ENCODE assay signal across 1 cellular context in the genomic region with DNA sequence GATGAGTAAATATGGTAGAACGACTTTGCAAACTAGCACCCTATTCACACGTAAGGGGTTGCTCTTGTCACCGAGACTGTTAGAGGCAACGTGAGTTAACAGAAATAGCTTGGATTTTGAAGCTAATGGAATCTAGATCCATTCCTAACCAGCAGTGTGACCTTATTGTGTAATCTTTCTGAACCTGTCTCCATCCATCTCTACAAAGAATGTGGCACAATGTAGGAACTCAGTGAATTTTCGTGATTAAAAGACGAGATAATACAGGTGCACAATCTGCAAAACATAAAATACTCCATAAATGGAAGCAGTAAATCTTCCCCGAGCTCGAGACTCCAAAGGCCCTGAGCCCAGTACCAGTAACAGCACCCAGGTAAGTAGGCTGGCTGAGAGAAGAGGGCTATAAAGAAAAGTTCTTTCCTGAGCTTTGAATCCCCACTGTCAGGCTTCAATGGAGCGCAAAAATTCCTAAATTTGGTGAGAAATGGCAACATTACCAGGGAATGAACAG.
TF ChIP-seq lines count a peak whose summit lies in the region.

No MANE protein-coding gene starts in this region.

TF ChIP-seq in K562, 482 proteins besides CTCF, POLR2A, EP300 and RAD21 (continued from another document):
- TF ChIP-seq, protein P1, sequence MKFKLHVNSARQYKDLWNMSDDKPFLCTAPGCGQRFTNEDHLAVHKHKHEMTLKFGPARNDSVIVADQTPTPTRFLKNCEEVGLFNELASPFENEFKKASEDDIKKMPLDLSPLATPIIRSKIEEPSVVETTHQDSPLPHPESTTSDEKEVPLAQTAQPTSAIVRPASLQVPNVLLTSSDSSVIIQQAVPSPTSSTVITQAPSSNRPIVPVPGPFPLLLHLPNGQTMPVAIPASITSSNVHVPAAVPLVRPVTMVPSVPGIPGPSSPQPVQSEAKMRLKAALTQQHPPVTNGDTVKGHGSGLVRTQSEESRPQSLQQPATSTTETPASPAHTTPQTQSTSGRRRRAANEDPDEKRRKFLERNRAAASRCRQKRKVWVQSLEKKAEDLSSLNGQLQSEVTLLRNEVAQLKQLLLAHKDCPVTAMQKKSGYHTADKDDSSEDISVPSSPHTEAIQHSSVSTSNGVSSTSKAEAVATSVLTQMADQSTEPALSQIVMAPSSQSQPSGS (CRISPR knock-in tag; IDR thresholded peaks at IDR 0.05): no peak
- TF ChIP-seq RBM17 (IDR thresholded peaks at IDR 0.05; ENCODE audit: borderline replicate concordance, low read depth, low read length): no peak
- TF ChIP-seq, protein P2, sequence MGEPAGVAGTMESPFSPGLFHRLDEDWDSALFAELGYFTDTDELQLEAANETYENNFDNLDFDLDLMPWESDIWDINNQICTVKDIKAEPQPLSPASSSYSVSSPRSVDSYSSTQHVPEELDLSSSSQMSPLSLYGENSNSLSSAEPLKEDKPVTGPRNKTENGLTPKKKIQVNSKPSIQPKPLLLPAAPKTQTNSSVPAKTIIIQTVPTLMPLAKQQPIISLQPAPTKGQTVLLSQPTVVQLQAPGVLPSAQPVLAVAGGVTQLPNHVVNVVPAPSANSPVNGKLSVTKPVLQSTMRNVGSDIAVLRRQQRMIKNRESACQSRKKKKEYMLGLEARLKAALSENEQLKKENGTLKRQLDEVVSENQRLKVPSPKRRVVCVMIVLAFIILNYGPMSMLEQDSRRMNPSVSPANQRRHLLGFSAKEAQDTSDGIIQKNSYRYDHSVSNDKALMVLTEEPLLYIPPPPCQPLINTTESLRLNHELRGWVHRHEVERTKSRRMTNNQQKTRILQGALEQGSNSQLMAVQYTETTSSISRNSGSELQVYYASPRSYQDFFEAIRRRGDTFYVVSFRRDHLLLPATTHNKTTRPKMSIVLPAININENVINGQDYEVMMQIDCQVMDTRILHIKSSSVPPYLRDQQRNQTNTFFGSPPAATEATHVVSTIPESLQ (CRISPR knock-in tag; IDR thresholded peaks at IDR 0.05): no peak
- no peak for TF ChIP-seq TCF15 (CRISPR knock-in tag; IDR thresholded peaks at IDR 0.05)
- no peak for TF ChIP-seq ZBTB17 (CRISPR knock-in tag; IDR thresholded peaks at IDR 0.05)
- TF ChIP-seq BCOR (IDR thresholded peaks at IDR 0.05): no peak
- TF ChIP-seq ZNF143 (CRISPR knock-in tag; IDR thresholded peaks at IDR 0.05): no peak
- 0 out of 4 replicates have a peak, but pooled peaks of 1 of the 2 experiments have one; percentile 5 for TF ChIP-seq ETV6 (IDR thresholded peaks at IDR 0.05; ENCODE audit: borderline replicate concordance in 1 of 2, low read depth in 2 of 2, low read length in 1 of 2)
- TF ChIP-seq ETV6 (CRISPR knock-in tag; IDR thresholded peaks at IDR 0.05; ENCODE audit: borderline replicate concordance): no peak
- no peak for TF ChIP-seq SNRNP70 (optimal IDR thresholded peaks at IDR 0.05; ENCODE audit: low read depth, low read length)
- TF ChIP-seq NR1H2 (CRISPR knock-in tag; IDR thresholded peaks at IDR 0.05): 0 out of 2 replicates have a peak, but pooled peaks have one; percentile 16
- no peak for TF ChIP-seq RBM25 (IDR thresholded peaks at IDR 0.05; ENCODE audit: low read depth, low read length, severe bottlenecking)
- 0 out of 2 replicates have a peak, but pooled peaks have one; percentile 84 for TF ChIP-seq DMBX1 (CRISPR knock-in tag; IDR thresholded peaks at IDR 0.05; ENCODE audit: borderline replicate concordance)
- TF ChIP-seq ZNF174 (CRISPR knock-in tag; IDR thresholded peaks at IDR 0.05): no peak
- TF ChIP-seq ZNF699 (CRISPR knock-in tag; IDR thresholded peaks at IDR 0.05; ENCODE audit: insufficient replicate concordance): no peak
- TF ChIP-seq, protein P3, sequence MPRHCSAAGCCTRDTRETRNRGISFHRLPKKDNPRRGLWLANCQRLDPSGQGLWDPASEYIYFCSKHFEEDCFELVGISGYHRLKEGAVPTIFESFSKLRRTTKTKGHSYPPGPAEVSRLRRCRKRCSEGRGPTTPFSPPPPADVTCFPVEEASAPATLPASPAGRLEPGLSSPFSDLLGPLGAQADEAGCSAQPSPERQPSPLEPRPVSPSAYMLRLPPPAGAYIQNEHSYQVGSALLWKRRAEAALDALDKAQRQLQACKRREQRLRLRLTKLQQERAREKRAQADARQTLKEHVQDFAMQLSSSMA (CRISPR knock-in tag; IDR thresholded peaks at IDR 0.05): no peak
- TF ChIP-seq NFXL1 (CRISPR knock-in tag; IDR thresholded peaks at IDR 0.05): 0 out of 2 replicates have a peak, but pooled peaks have one; percentile 27
- no peak for TF ChIP-seq HMGN3 (IDR thresholded peaks at IDR 0.05; ENCODE audit: borderline replicate concordance, extremely low read depth, insufficient read length, low read depth, low read length)
- no peak for TF ChIP-seq JUN (IDR thresholded peaks at IDR 0.05; ENCODE audit: borderline replicate concordance, low read depth, low read length)
- no peak for TF ChIP-seq JUN (CRISPR knock-in tag; IDR thresholded peaks at IDR 0.05; ENCODE audit: borderline replicate concordance)
- no peak for TF ChIP-seq CHCHD3 (CRISPR knock-in tag; IDR thresholded peaks at IDR 0.05)
- TF ChIP-seq MAZ (CRISPR knock-in tag; conservative IDR thresholded peaks at IDR 0.05 in 1 of 2, IDR thresholded peaks at IDR 0.05 in 1 of 2): no peak
- TF ChIP-seq SMARCB1 (IDR thresholded peaks at IDR 0.05; ENCODE audit: insufficient read length, low read depth): no peak
- TF ChIP-seq SIN3B (IDR thresholded peaks at IDR 0.05; ENCODE audit: low read depth): 0 out of 2 replicates have a peak, but pooled peaks have one; percentile 30
- no peak for TF ChIP-seq MTA3 (IDR thresholded peaks at IDR 0.05; ENCODE audit: borderline replicate concordance)
- 0 out of 2 replicates have a peak, but pooled peaks have one; percentile 20 for TF ChIP-seq GATAD2B (IDR thresholded peaks at IDR 0.05; ENCODE audit: borderline replicate concordance)
- TF ChIP-seq USF2 (CRISPR knock-in tag; IDR thresholded peaks at IDR 0.05): no peak
- no peak for TF ChIP-seq TAF7 (tag; IDR thresholded peaks at IDR 0.05)
- no peak; the same call in 1 of the 2 replicates for TF ChIP-seq BRD4 (IDR thresholded peaks at IDR 0.05)
- no peak for TF ChIP-seq ILF3 (IDR thresholded peaks at IDR 0.05; ENCODE audit: borderline replicate concordance)
- no peak for TF ChIP-seq MBD2 (IDR thresholded peaks at IDR 0.05; ENCODE audit: borderline replicate concordance, low read depth)
- peak; percentile 59; the same call in 1 of the 2 replicates for TF ChIP-seq DDX20 (tag; IDR thresholded peaks at IDR 0.05; ENCODE audit: low read depth)
- peak; percentile 31; the same call in 1 of the 2 replicates for TF ChIP-seq PHF8 (IDR thresholded peaks at IDR 0.05; ENCODE audit: borderline replicate concordance, low read length)
- TF ChIP-seq MLX (CRISPR knock-in tag; conservative IDR thresholded peaks at IDR 0.05): no peak
- no peak for TF ChIP-seq E2F6 (IDR thresholded peaks at IDR 0.05; ENCODE audit: borderline replicate concordance in 1 of 2, extremely low read depth in 1 of 2, insufficient read depth in 1 of 2, insufficient read length in 1 of 2, low read depth in 1 of 2, low read length in 1 of 2, poor library complexity in 1 of 2, severe bottlenecking in 1 of 2)
- no peak for TF ChIP-seq TOE1 (IDR thresholded peaks at IDR 0.05; ENCODE audit: borderline replicate concordance)
- TF ChIP-seq TOE1 (CRISPR knock-in tag; IDR thresholded peaks at IDR 0.05; ENCODE audit: borderline replicate concordance, low read depth): 0 out of 2 replicates have a peak, but pooled peaks have one; percentile 4
- TF ChIP-seq ZNF436 (CRISPR knock-in tag; IDR thresholded peaks at IDR 0.05): no peak
- TF ChIP-seq, protein P4, sequence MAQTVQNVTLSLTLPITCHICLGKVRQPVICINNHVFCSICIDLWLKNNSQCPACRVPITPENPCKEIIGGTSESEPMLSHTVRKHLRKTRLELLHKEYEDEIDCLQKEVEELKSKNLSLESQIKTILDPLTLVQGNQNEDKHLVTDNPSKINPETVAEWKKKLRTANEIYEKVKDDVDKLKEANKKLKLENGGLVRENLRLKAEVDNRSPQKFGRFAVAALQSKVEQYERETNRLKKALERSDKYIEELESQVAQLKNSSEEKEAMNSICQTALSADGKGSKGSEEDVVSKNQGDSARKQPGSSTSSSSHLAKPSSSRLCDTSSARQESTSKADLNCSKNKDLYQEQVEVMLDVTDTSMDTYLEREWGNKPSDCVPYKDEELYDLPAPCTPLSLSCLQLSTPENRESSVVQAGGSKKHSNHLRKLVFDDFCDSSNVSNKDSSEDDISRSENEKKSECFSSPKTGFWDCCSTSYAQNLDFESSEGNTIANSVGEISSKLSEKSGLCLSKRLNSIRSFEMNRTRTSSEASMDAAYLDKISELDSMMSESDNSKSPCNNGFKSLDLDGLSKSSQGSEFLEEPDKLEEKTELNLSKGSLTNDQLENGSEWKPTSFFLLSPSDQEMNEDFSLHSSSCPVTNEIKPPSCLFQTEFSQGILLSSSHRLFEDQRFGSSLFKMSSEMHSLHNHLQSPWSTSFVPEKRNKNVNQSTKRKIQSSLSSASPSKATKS (CRISPR knock-in tag; IDR thresholded peaks at IDR 0.05): no peak
- TF ChIP-seq POLR2H (tag; IDR thresholded peaks at IDR 0.05; ENCODE audit: low read depth): no peak
- TF ChIP-seq SRSF1 (IDR thresholded peaks at IDR 0.05; ENCODE audit: low read depth, low read length): no peak
